In the genomic region with DNA sequence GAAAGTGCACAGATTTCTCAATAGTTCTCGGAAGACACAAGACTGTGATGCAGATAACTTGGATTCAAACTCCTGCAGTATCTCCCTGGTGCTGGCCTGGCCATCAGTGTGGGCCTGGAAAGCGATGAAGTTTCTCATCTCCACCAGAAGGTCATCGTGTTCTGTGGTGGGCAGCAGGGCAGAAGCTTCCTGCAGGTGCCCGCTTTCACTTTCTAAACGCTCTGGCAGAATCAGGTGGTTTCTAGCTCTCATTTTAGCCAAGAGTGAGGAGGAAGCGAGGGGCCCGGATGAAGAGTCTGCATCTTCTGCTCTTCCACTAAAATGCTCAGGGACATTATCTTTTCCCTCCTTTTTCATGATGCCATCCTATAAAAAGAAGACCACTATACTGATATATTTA, we compare ENCODE assay signal across 1 cellular context.
TF ChIP-seq lines count a peak whose summit lies in the region.

No MANE protein-coding gene starts in this region.

TF ChIP-seq in GM12878, 131 proteins besides CTCF, POLR2A, EP300 and RAD21 (continued from another document):
- TF ChIP-seq, protein P1, sequence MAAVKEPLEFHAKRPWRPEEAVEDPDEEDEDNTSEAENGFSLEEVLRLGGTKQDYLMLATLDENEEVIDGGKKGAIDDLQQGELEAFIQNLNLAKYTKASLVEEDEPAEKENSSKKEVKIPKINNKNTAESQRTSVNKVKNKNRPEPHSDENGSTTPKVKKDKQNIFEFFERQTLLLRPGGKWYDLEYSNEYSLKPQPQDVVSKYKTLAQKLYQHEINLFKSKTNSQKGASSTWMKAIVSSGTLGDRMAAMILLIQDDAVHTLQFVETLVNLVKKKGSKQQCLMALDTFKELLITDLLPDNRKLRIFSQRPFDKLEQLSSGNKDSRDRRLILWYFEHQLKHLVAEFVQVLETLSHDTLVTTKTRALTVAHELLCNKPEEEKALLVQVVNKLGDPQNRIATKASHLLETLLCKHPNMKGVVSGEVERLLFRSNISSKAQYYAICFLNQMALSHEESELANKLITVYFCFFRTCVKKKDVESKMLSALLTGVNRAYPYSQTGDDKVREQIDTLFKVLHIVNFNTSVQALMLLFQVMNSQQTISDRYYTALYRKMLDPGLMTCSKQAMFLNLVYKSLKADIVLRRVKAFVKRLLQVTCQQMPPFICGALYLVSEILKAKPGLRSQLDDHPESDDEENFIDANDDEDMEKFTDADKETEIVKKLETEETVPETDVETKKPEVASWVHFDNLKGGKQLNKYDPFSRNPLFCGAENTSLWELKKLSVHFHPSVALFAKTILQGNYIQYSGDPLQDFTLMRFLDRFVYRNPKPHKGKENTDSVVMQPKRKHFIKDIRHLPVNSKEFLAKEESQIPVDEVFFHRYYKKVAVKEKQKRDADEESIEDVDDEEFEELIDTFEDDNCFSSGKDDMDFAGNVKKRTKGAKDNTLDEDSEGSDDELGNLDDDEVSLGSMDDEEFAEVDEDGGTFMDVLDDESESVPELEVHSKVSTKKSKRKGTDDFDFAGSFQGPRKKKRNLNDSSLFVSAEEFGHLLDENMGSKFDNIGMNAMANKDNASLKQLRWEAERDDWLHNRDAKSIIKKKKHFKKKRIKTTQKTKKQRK (IDR thresholded peaks at IDR 0.05; ENCODE audit: low read depth, low read length) = no peak
- TF ChIP-seq SREBF1 (IDR thresholded peaks at IDR 0.05; ENCODE audit: low read length) (no peak), YY1 (IDR thresholded peaks at IDR 0.05; ENCODE audit: low read depth, low read length) (no peak), FOXM1 (IDR thresholded peaks at IDR 0.05; ENCODE audit: low read depth, low read length) (no peak)
